In genomic region chr2:74096061-74096460, GRCh38 we compare ENCODE assay signal across 18 cellular contexts.
"Had no signal": no experiment of that assay in that cellular context is flagged by ENCODE, and none has a peak within 500 bp of the region (broad histone marks: within the 10 kb centered on the region; RNA-seq: fewer than 3 reads in every experiment).

No MANE protein-coding gene starts in this region.

- DNase-seq: activated B cell treated with CpG ODN at 0.5 μM for 24 hours; activated CD4-positive, alpha-beta T cell treated with anti-CD3 and anti-CD28 coated beads for 48 hours; activated CD8-positive, alpha-beta memory T cell treated with anti-CD3 and anti-CD28 coated beads, Interleukin-2, amount 50 U/mL, for 48 hours; brain microvascular endothelial cell; effector memory CD4-positive, alpha-beta T cell; foreskin keratinocyte; head of caudate nucleus; immature natural killer cell; nucleus accumbens; right cardiac atrium; small intestine; stimulated activated CD4-positive, alpha-beta T cell treated with anti-CD3 and anti-CD28 coated beads, Interleukin-4, amount 100 ng/mL, for 24 hours; stimulated activated naive CD8-positive, alpha-beta T cell treated with anti-CD3 and anti-CD28 coated beads, Interleukin-15, amount 100 ng/mL, for 72 hours; thyroid gland had no signal

- H3K36me3 Mint-ChIP-seq: activated naive CD4-positive, alpha-beta T cell treated with anti-CD3 and anti-CD28 coated beads, Interleukin-2, amount 50 U/mL, for 72 hours had no signal

- H3K27ac ChIP-seq: brain microvascular endothelial cell, foreskin keratinocyte, thyroid gland had no signal

- H3K4me3 Mint-ChIP-seq: activated B cell treated with CpG ODN at 0.5 μM for 24 hours; immature natural killer cell; natural killer cell treated with Interleukin-12 subunit alpha and Interleukin-12 subunit beta and Interleukin-15 and Interleukin-18, amount 100 ng/mL, for 72 hours; stimulated activated naive CD8-positive, alpha-beta T cell treated with anti-CD3 and anti-CD28 coated beads, Interleukin-15, amount 100 ng/mL, for 72 hours; T-helper 2 cell treated with Interferon-gamma antibody and Interleukin-4, amounts not matched to agents 5 μg/mL and 100 μg/mL, for 36 hours had no signal

- H3K9me3 Mint-ChIP-seq: activated B cell treated with CpG ODN at 0.5 μM for 24 hours; activated naive CD4-positive, alpha-beta T cell treated with anti-CD3 and anti-CD28 coated beads, Interleukin-2, amount 50 U/mL, for 72 hours; activated T-helper 2 cell treated with anti-CD3 and anti-CD28 coated beads, Interferon-gamma antibody, Interleukin-2, Interleukin-4, amounts not matched to agents 10 μg/mL and 5 μg/mL and 100 μg/mL, durations not matched to agents 14 hours and 24 hours and 36 hours; immature natural killer cell; natural killer cell treated with Interleukin-12 subunit alpha and Interleukin-12 subunit beta and Interleukin-15 and Interleukin-18, amount 100 ng/mL, for 72 hours; stimulated activated naive CD8-positive, alpha-beta T cell treated with anti-CD3 and anti-CD28 coated beads, Interleukin-15, amount 100 ng/mL, for 72 hours; T-helper 2 cell treated with Interferon-gamma antibody and Interleukin-4, amounts not matched to agents 5 μg/mL and 100 μg/mL, for 36 hours had no signal

- H3K4me1 ChIP-seq: foreskin keratinocyte, thyroid gland had no signal

- H3K27ac Mint-ChIP-seq: activated B cell treated with CpG ODN at 0.5 μM for 24 hours; activated T-helper 2 cell treated with anti-CD3 and anti-CD28 coated beads, Interferon-gamma antibody, Interleukin-2, Interleukin-4, amounts not matched to agents 10 μg/mL and 5 μg/mL and 100 μg/mL, durations not matched to agents 14 hours and 24 hours and 36 hours; natural killer cell treated with Interleukin-12 subunit alpha and Interleukin-12 subunit beta and Interleukin-15 and Interleukin-18, amount 100 ng/mL, for 72 hours; T-helper 2 cell treated with Interferon-gamma antibody and Interleukin-4, amounts not matched to agents 5 μg/mL and 100 μg/mL, for 36 hours had no signal

- H3K4me1 Mint-ChIP-seq: activated B cell treated with CpG ODN at 0.5 μM for 24 hours had no signal

- ATAC-seq: activated naive CD4-positive, alpha-beta T cell treated with anti-CD3 and anti-CD28 coated beads, Interleukin-2, amount 50 U/mL, for 72 hours; foreskin keratinocyte; natural killer cell treated with Interleukin-12 subunit alpha and Interleukin-12 subunit beta and Interleukin-15 and Interleukin-18, amount 100 ng/mL, for 72 hours; right cardiac atrium; stimulated activated naive CD8-positive, alpha-beta T cell treated with anti-CD3 and anti-CD28 coated beads, Interleukin-15, amount 100 ng/mL, for 72 hours had no signal

- H3K4me3 ChIP-seq: thyroid gland had no signal

- H3K9me3 ChIP-seq: thyroid gland had no signal

- H3K27me3 ChIP-seq: brain microvascular endothelial cell, foreskin keratinocyte, thyroid gland had no signal

- FAIRE-seq: small intestine had no signal
